ENCODE assay signal across 8 cellular contexts in the genomic region with DNA sequence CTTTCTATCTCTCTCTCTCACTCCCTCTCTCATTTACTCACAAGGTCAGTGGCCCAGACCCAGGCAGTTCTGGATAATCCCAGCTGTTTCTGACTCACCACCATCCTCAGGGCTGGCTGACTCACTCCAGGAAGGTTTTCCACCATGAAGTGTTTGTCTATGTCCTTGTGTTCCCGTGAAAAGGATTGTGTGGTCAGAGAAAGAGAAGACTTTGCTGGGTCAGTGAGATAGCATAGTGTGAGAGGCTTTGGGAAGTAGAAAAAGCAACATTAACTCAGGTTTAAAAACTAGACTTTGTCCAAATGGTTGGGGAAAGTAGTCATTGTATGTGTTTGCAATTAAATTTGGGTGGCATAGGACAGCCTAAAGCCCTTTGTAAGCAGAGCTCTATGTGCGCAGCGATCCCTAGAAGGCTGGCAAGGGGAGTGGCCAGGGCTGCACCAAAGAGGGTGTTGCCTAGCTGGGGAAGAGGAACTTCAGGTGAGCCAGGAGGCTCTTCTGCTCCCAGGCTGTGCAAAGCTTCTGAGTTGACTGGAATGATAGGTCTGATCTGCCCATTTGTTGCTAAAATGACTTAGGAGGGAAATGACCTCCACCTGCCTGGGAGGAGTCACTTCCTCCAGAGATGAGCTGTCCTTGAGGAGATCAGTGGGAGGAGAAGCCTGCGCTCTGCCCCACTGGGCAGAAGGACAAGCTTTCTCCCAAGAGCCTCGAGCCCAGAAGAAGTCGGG.
A peak's percentile ranks its signal among the peaks of the same experiment; 100 is the strongest.
DNase-seq lines count a peak whose midpoint lies in the region; ATAC-seq lines count a peak whose summit lies in the region.

No MANE protein-coding gene starts in this region.

- no peaks in the 10 kb centered on the region for H3K36me3 ChIP-seq in rectal smooth muscle tissue (ENCODE audit: control insufficient read depth, insufficient read depth, low read length)

- no peak overlapping the region for H3K9ac ChIP-seq in rectal smooth muscle tissue (ENCODE audit: low read length)

- no peaks in the 10 kb centered on the region for H3K27me3 ChIP-seq in rectal smooth muscle tissue (ENCODE audit: control insufficient read depth, insufficient read depth, low read length)

- H3K4me1 ChIP-seq in rectal smooth muscle tissue (ENCODE audit: control insufficient read depth, insufficient read depth, low read length) = peaks cover 9% of the 10 kb centered on the region

- H3K4me3 ChIP-seq in rectal smooth muscle tissue (ENCODE audit: low read length) = no peak overlapping the region

- peak; percentile 44 for DNase-seq in NCI-H748 (lab: John Stamatoyannopoulos, UW; ENCODE audit: unreplicated experiment)
- DNase-seq in NCI-H748 treated with DMSO at 0.1 percent for 48 hours (lab: John Stamatoyannopoulos, UW) = no peak
- peak; percentile 98 for DNase-seq in RKO (ENCODE audit: low spot score)
- DNase-seq in fibroblast of peridontal ligament (ENCODE audit: extremely low read depth) = peak; percentile 99
- DNase-seq in activated effector memory CD4-positive, alpha-beta T cell treated with anti-CD3 and anti-CD28 coated beads, Interleukin-2, amount 50 U/mL, for 16 hours = no peak
- DNase-seq in activated CD4-positive, alpha-beta T cell treated with anti-CD3 and anti-CD28 coated beads for 1 hour = no peak

- peak overlapping the region; percentile 40 for H3K27ac ChIP-seq in rectal smooth muscle tissue (ENCODE audit: low read depth, low read length)

- ATAC-seq in HG03571 (IDR thresholded peaks at IDR 0.05; ENCODE audit: unreplicated experiment) = no peak

Comparison
In these comparisons a context has a peak if more than half of its experiments do, and no peak if none do; other contexts are left out.
1. DNase-seq: peak in NCI-H748 (single experiment), RKO (single experiment) and fibroblast of peridontal ligament (single experiment); none in NCI-H748 treated with DMSO at 0.1 percent for 48 hours (single experiment), activated effector memory CD4-positive, alpha-beta T cell treated with anti-CD3 and anti-CD28 coated beads, Interleukin-2, amount 50 U/mL, for 16 hours (single experiment) and activated CD4-positive, alpha-beta T cell treated with anti-CD3 and anti-CD28 coated beads for 1 hour (single experiment).